1 cellular context compared by ENCODE assay signal in genomic region chr5:171312129-171312819, GRCh38.
TF ChIP-seq lines count a peak whose summit lies in the region.

No MANE protein-coding gene starts in this region.

TF ChIP-seq in SK-N-SH treated with all-trans-retinoic acid at 6 μM for 48 hours, 23 proteins besides CTCF, POLR2A, EP300 and RAD21 (continued from another document):
- TF ChIP-seq CREB5 (CRISPR knock-in tag; IDR thresholded peaks at IDR 0.05; ENCODE audit: low read depth): no peak
- no peak for TF ChIP-seq ARNTL (CRISPR knock-in tag; IDR thresholded peaks at IDR 0.05; ENCODE audit: borderline replicate concordance, low read depth)
- TF ChIP-seq SNAI2 (CRISPR knock-in tag; IDR thresholded peaks at IDR 0.05): no peak
- TF ChIP-seq ZFP30 (CRISPR knock-in tag; IDR thresholded peaks at IDR 0.05): no peak
- TF ChIP-seq ZNF565 (CRISPR knock-in tag; conservative IDR thresholded peaks at IDR 0.05; ENCODE audit: low read depth): no peak
